13 cellular contexts compared by ENCODE assay signal in genomic region chr1:27427329-27427728, GRCh38. TPM values are rescaled to one million over a fixed set of nuclear protein-coding genes. Genes with fewer than 3 reads are reported as not detected.
DNase-seq lines count a peak whose midpoint lies in the region; ATAC-seq, FAIRE-seq and TF ChIP-seq lines count a peak whose summit lies in the region.
"Had no signal": no experiment of that assay in that cellular context is flagged by ENCODE, and none has a peak within 500 bp of the region (broad histone marks: within the 10 kb centered on the region; RNA-seq: fewer than 3 reads in every experiment).

No MANE protein-coding gene starts in this region.

- no peaks in the 10 kb centered on the region for H3K9me3 ChIP-seq in CD8-positive, alpha-beta T cell (ENCODE audit: low read length)
- no peaks in the 10 kb centered on the region for H3K9me3 ChIP-seq in Peyer's patch
- H3K9me3 ChIP-seq in left ventricle myocardium inferior (replicated peaks): no peaks in the 10 kb centered on the region
- no peaks in the 10 kb centered on the region for H3K9me3 ChIP-seq in sigmoid colon
- H3K9me3 ChIP-seq: HAP-1 had no signal

- no peak overlapping the region for H3K4me3 ChIP-seq in CD8-positive, alpha-beta T cell (ENCODE audit: low read depth, low read length)
- H3K4me3 ChIP-seq in Peyer's patch (no peak overlapping the region), left ventricle myocardium inferior (peak overlapping the region; percentile 39), sigmoid colon (peak overlapping the region in 1 of 4 donors; percentile 31)
- H3K4me3 ChIP-seq: HAP-1 had no signal

- CTCF ChIA-PET in CD8-positive, alpha-beta T cell (lab: Charles Lee): interaction anchor here (1.0 to 1.8 kb wide), 5 partner anchors 11 to 178 kb away, joined by 3 to 6 read pairs (median 5); no protein-coding TSS in a partner anchor

- TF ChIP-seq POLR2A in Peyer's patch (IDR thresholded peaks at IDR 0.05): no peak
- TF ChIP-seq POLR2A in sigmoid colon (IDR thresholded peaks at IDR 0.05): no peak

- no peaks in the 10 kb centered on the region for H3K27me3 ChIP-seq in CD8-positive, alpha-beta T cell (ENCODE audit: insufficient read depth, low read length)
- H3K27me3 ChIP-seq in Peyer's patch: no peaks in the 10 kb centered on the region
- H3K27me3 ChIP-seq in left ventricle myocardium inferior (ENCODE audit: low read depth): no peaks in the 10 kb centered on the region
- H3K27me3 ChIP-seq in sigmoid colon: no peaks in the 10 kb centered on the region

- H3K27ac ChIP-seq in CD8-positive, alpha-beta T cell (ENCODE audit: low read depth, low read length): no peak overlapping the region
- H3K27ac ChIP-seq in Peyer's patch: peak overlapping the region; percentile 8 to 75 (median 34)
- peak overlapping the region; percentile 90 for H3K27ac ChIP-seq in left ventricle myocardium inferior (replicated peaks)
- H3K27ac ChIP-seq in sigmoid colon: peak overlapping the region; percentile 75 to 87 (median 82)

- H3K4me1 ChIP-seq in CD8-positive, alpha-beta T cell (ENCODE audit: insufficient read depth, low read length): peaks cover 77% of the 10 kb centered on the region
- peaks cover 0 to 28% (median 16%) of the 10 kb centered on the region in 4 donors for H3K4me1 ChIP-seq in Peyer's patch
- peaks cover 98% of the 10 kb centered on the region for H3K4me1 ChIP-seq in left ventricle myocardium inferior
- peaks cover 0 to 69% (median 57%) of the 10 kb centered on the region in 4 donors for H3K4me1 ChIP-seq in sigmoid colon
- H3K4me1 ChIP-seq: HAP-1 had no signal

- no peak for ATAC-seq in CD8-positive, alpha-beta T cell
- ATAC-seq in HG03442 (IDR thresholded peaks at IDR 0.05; ENCODE audit: unreplicated experiment) (no peak), HG02678 (IDR thresholded peaks at IDR 0.05; ENCODE audit: unreplicated experiment) (no peak)

- H3K27ac Mint-ChIP-seq in CD8-positive, alpha-beta T cell: peak overlapping the region; percentile 88

- H3K36me3 ChIP-seq in CD8-positive, alpha-beta T cell (ENCODE audit: insufficient read depth, low read length): no peaks in the 10 kb centered on the region
- H3K36me3 ChIP-seq in Peyer's patch (peaks cover 0 to 31% (median 0%) of the 10 kb centered on the region in 3 donors), left ventricle myocardium inferior (peaks cover 11% of the 10 kb centered on the region), sigmoid colon (peaks cover 0 to 21% (median 0%) of the 10 kb centered on the region in 4 donors)

- POLR2A ChIA-PET in CD8-positive, alpha-beta T cell (lab: Charles Lee): interaction anchor here (0.6 to 1.7 kb wide), 3 partner anchors 9 to 146 kb away, joined by 3 read pairs; no protein-coding TSS in a partner anchor

- intact Hi-C loops in CD8-positive, alpha-beta T cell (cut with DNase I, micrococcal nuclease): no loop called here
- intact Hi-C loops in left ventricle myocardium inferior (cut with micrococcal nuclease) (no loop called here), sigmoid colon (cut with DNase I) (no loop called here)

- H3K9me3 Mint-ChIP-seq in CD8-positive, alpha-beta T cell: no peaks in the 10 kb centered on the region

- no peak for TF ChIP-seq EP300 in sigmoid colon (IDR thresholded peaks at IDR 0.05)

- no peak for FAIRE-seq in urothelium cell line (lab: Jason Lieb, UNC)

- H3K4me3 Mint-ChIP-seq in CD8-positive, alpha-beta T cell: peak overlapping the region; percentile 50

- H3K36me3 Mint-ChIP-seq in CD8-positive, alpha-beta T cell: peaks cover 42% of the 10 kb centered on the region

- 64 to 76% methylated on average over 2 of the region's 2 CpGs for WGBS in sigmoid colon, 2 donors

- TF ChIP-seq CTCF in CD8-positive, alpha-beta T cell (IDR thresholded peaks at IDR 0.05): no peak
- TF ChIP-seq CTCF in Peyer's patch (IDR thresholded peaks at IDR 0.05): no peak
- TF ChIP-seq CTCF in left ventricle myocardium inferior (IDR thresholded peaks at IDR 0.05; ENCODE audit: borderline replicate concordance): no peak
- TF ChIP-seq CTCF in sigmoid colon (IDR thresholded peaks at IDR 0.05): no peak

- H3K4me1 Mint-ChIP-seq in CD8-positive, alpha-beta T cell (ENCODE audit: low read depth): peaks cover 79% of the 10 kb centered on the region

- DNase-seq in CD8-positive, alpha-beta T cell: no peak
- DNase-seq in Peyer's patch (peak in 1 of 3 donors; percentile 5), left ventricle myocardium inferior (no peak), sigmoid colon (no peak), T-helper 9 cell (no peak), urothelium cell line (ENCODE audit: low spot score) (no peak)
- DNase-seq: DMS79 treated with DMSO at 0.1 percent for 48 hours, NCI-H2081 treated with DMSO at 0.1 percent for 48 hours, SW 1271 had no signal

- no peaks in the 10 kb centered on the region for H3K27me3 Mint-ChIP-seq in CD8-positive, alpha-beta T cell (ENCODE audit: low read depth)

RNA-seq across cellular contexts. Expression of gene GPR3, which starts 34.9 kb away (rescaled TPM):
- total RNA-seq in CD8-positive, alpha-beta T cell: 1 to 10 TPM in 1 of 2 experiments, not detected in 1; 1.1 TPM
- total RNA-seq in Peyer's patch (not detected), left ventricle myocardium inferior (0.16 TPM), sigmoid colon (1 to 10 TPM in 1 of 4 donors, under 1 TPM in 1, not detected in 2; 0.36 to 2.0 TPM)
- polyA plus RNA-seq in sigmoid colon: under 1 TPM in 1 of 3 donors, not detected in 2; 0.54 TPM

RNA-seq across cellular contexts. Expression of gene CD164L2, which starts 44.2 kb away (rescaled TPM):
- total RNA-seq in CD8-positive, alpha-beta T cell: not detected
- not detected for total RNA-seq in Peyer's patch
- not detected for total RNA-seq in left ventricle myocardium inferior
- not detected for total RNA-seq in sigmoid colon
- polyA plus RNA-seq in sigmoid colon: 1 to 10 TPM in 2 of 3 donors, not detected in 1; 1.2 to 1.9 TPM

RNA-seq across cellular contexts. Expression of gene FCN3, which starts 52.7 kb away (rescaled TPM):
- total RNA-seq in CD8-positive, alpha-beta T cell: not detected
- total RNA-seq in Peyer's patch (not detected), left ventricle myocardium inferior (27.3 TPM), sigmoid colon (1 to 10 TPM in 3 of 4 donors, under 1 TPM in 1; 0.49 to 4.5 (median 1.8) TPM)
- polyA plus RNA-seq in sigmoid colon: 1 to 10 TPM; 1.2 to 4.6 (median 4.1) TPM
- total RNA-seq: kidney epithelial cell had no signal
